1 cellular context compared by ENCODE assay signal in the genomic region with DNA sequence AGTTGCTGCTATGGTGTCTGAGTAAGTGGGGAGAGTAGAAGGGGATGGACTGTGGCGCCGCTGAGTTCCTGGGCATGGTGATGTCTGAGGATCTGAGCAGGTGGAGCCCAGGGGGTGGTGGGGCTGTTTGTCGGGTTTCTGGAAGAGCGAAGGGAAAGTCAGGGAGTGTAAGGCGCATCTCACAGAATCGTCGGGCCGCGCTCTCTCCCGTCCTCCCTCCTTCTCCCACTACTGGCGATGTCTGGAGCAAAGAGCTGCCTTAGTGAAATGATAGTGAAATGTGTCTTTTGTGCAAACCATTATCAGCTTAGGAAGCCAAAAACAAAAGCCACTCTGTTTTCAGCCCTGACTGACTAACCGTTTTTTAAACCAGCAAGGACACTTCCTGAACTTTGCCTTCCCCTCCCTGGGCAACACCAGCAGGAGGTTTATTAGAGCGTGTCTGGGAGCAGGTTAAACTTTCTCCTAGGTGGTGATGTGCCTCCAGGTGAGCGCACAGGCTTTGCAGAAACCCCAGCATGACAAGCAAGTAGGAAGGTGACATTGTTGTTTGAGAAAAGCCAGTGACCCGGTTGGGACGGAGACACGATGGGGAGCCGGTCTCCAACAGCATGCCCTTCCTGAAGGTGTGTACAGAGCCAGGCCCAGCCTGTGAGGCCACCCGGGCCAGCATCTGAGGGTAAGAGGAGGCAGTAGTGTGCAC.
TF ChIP-seq lines count a peak whose summit lies in the region.

No MANE protein-coding gene starts in this region.

TF ChIP-seq in SK-N-SH, 30 proteins besides CTCF, POLR2A, EP300 and RAD21 (continued from another document):
- TF ChIP-seq, protein P1, sequence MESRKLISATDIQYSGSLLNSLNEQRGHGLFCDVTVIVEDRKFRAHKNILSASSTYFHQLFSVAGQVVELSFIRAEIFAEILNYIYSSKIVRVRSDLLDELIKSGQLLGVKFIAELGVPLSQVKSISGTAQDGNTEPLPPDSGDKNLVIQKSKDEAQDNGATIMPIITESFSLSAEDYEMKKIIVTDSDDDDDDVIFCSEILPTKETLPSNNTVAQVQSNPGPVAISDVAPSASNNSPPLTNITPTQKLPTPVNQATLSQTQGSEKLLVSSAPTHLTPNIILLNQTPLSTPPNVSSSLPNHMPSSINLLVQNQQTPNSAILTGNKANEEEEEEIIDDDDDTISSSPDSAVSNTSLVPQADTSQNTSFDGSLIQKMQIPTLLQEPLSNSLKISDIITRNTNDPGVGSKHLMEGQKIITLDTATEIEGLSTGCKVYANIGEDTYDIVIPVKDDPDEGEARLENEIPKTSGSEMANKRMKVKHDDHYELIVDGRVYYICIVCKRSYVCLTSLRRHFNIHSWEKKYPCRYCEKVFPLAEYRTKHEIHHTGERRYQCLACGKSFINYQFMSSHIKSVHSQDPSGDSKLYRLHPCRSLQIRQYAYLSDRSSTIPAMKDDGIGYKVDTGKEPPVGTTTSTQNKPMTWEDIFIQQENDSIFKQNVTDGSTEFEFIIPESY (IDR thresholded peaks at IDR 0.05; ENCODE audit: borderline replicate concordance, low read depth) = no peak
- TF ChIP-seq MEF2A (IDR thresholded peaks at IDR 0.05; ENCODE audit: borderline replicate concordance, low read depth) (no peak), MXI1 (IDR thresholded peaks at IDR 0.05; ENCODE audit: low read depth, low read length) (no peak), SIN3A (IDR thresholded peaks at IDR 0.05; ENCODE audit: borderline replicate concordance, low read depth, low read length) (no peak), NRF1 (IDR thresholded peaks at IDR 0.05; ENCODE audit: low read depth, low read length) (no peak), TAF1 (IDR thresholded peaks at IDR 0.05; ENCODE audit: borderline replicate concordance, low read depth, low read length) (no peak), YY1 (IDR thresholded peaks at IDR 0.05; ENCODE audit: low read depth) (no peak), POLR2AphosphoS5 (IDR thresholded peaks at IDR 0.05; ENCODE audit: low read depth, low read length) (no peak)
- TF ChIP-seq, protein P2, sequence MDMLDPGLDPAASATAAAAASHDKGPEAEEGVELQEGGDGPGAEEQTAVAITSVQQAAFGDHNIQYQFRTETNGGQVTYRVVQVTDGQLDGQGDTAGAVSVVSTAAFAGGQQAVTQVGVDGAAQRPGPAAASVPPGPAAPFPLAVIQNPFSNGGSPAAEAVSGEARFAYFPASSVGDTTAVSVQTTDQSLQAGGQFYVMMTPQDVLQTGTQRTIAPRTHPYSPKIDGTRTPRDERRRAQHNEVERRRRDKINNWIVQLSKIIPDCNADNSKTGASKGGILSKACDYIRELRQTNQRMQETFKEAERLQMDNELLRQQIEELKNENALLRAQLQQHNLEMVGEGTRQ (IDR thresholded peaks at IDR 0.05; ENCODE audit: borderline replicate concordance, low read depth, low read length) = no peak
